26 cellular contexts compared by ENCODE assay signal in genomic region chr10:97573672-97574071, GRCh38. TPM values are rescaled to one million over a fixed set of nuclear protein-coding genes. Genes with fewer than 3 reads are reported as not detected.
DNase-seq lines count a peak whose midpoint lies in the region; ATAC-seq and TF ChIP-seq lines count a peak whose summit lies in the region.
"Had no signal": no experiment of that assay in that cellular context is flagged by ENCODE, and none has a peak within 500 bp of the region (broad histone marks: within the 10 kb centered on the region; RNA-seq: fewer than 3 reads in every experiment).

No MANE protein-coding gene starts in this region.

- H3K4me1 ChIP-seq in GM23248 (ENCODE audit: insufficient read depth): peaks cover 14% of the 10 kb centered on the region
- H3K4me1 ChIP-seq in gastrocnemius medialis: peaks cover 61 to 65% of the 10 kb centered on the region in 2 donors

- H3K36me3 ChIP-seq in GM23248 (ENCODE audit: low read depth): no peaks in the 10 kb centered on the region; the same call in 1 of the 2 replicates
- H3K36me3 ChIP-seq in gastrocnemius medialis: peaks cover 0 to 25% of the 10 kb centered on the region in 2 donors

- intact Hi-C loops in activated CD4-positive, alpha-beta T cell treated with anti-CD3 and anti-CD28 coated beads for 36 hours (cut with DNase I, micrococcal nuclease): no loop called here
- intact Hi-C loops in gastrocnemius medialis (cut with DNase I; ENCODE audit: low total_unique reads): loop anchor here (1.0 kb wide), 1 partner anchor 23 kb away; no protein-coding TSS in a partner anchor

- H3K4me3 Mint-ChIP-seq in activated CD4-positive, alpha-beta T cell treated with anti-CD3 and anti-CD28 coated beads for 36 hours: no peak overlapping the region
- H3K4me3 Mint-ChIP-seq in chondrocyte (ENCODE audit: unreplicated experiment): no peak overlapping the region
- H3K4me3 Mint-ChIP-seq: activated CD4-positive, alpha-beta T cell treated with anti-CD3 and anti-CD28 coated beads, Interleukin-2, amount 10 ng/mL, durations not matched to agents 7 days and 5 days; activated T-cell treated with anti-CD3 and anti-CD28 coated beads, Interleukin-2, amount 50 U/mL, for 4 hours; nephron progenitor cell; T-cell had no signal

- no peaks in the 10 kb centered on the region for H3K27me3 Mint-ChIP-seq in activated CD4-positive, alpha-beta T cell treated with anti-CD3 and anti-CD28 coated beads for 36 hours
- H3K27me3 Mint-ChIP-seq in chondrocyte (ENCODE audit: low read depth): no peaks in the 10 kb centered on the region
- H3K27me3 Mint-ChIP-seq: activated CD4-positive, alpha-beta T cell treated with anti-CD3 and anti-CD28 coated beads, Interleukin-2, amount 10 ng/mL, durations not matched to agents 7 days and 5 days had no signal

- H3K4me1 Mint-ChIP-seq in activated CD4-positive, alpha-beta T cell treated with anti-CD3 and anti-CD28 coated beads for 36 hours: no peaks in the 10 kb centered on the region
- peaks cover 52% of the 10 kb centered on the region for H3K4me1 Mint-ChIP-seq in chondrocyte (ENCODE audit: low read depth)
- H3K4me1 Mint-ChIP-seq: activated CD4-positive, alpha-beta T cell treated with anti-CD3 and anti-CD28 coated beads, Interleukin-2, amount 10 ng/mL, durations not matched to agents 7 days and 5 days; T-cell had no signal

- in situ Hi-C loops in GM23248 (cut with MboI) (no loop called here), gastrocnemius medialis (cut with MboI; ENCODE audit: low sequenced_read_pairs in 4 of 4) (loop anchor here (5.0 kb wide), 2 partner anchors 39 to 44 kb away; no protein-coding TSS in a partner anchor)

- DNase-seq in activated CD4-positive, alpha-beta T cell treated with anti-CD3 and anti-CD28 coated beads for 36 hours: no peak
- no peak for DNase-seq in activated CD4-positive, alpha-beta T cell treated with anti-CD3 and anti-CD28 coated beads for 48 hours
- DNase-seq in GM23248 (peak; percentile 6), chondrocyte (ENCODE audit: low spot score) (peak; percentile 19), gastrocnemius medialis (no peak), NCI-H345 treated with DMSO at 0.1 percent for 48 hours (lab: John Stamatoyannopoulos, UW; ENCODE audit: unreplicated experiment) (no peak), NCI-H2227 (lab: John Stamatoyannopoulos, UW; ENCODE audit: unreplicated experiment) (no peak)
- DNase-seq: activated CD4-positive, alpha-beta T cell treated with anti-CD3 and anti-CD28 coated beads, Interleukin-2, amount 10 ng/mL, durations not matched to agents 7 days and 5 days; activated naive CD4-positive, alpha-beta T cell; activated T-cell treated with anti-CD3 and anti-CD28 coated beads, Interleukin-2, amount 50 U/mL, for 4 hours; C1 segment of cervical spinal cord; COR-L47; DMS53; foreskin melanocyte; NCI-H1092; NCI-H1694; NCI-H446 treated with DMSO at 0.1 percent for 48 hours; NCI-H774; nephron progenitor cell; pancreas; stimulated activated CD4-positive, alpha-beta T cell treated with anti-CD3 and anti-CD28 coated beads, Interleukin-4, amount 100 ng/mL, for 24 hours; T-cell had no signal

- no peak overlapping the region for H2AFZ ChIP-seq in GM23248
- H2AFZ ChIP-seq: hepatocyte had no signal

- H3K9me3 ChIP-seq in GM23248 (ENCODE audit: low read depth) (no peaks in the 10 kb centered on the region), gastrocnemius medialis (no peaks in the 10 kb centered on the region)
- H3K9me3 ChIP-seq: pancreas, tibial nerve had no signal

- H3K9ac ChIP-seq in GM23248: no peak overlapping the region

- no peaks in the 10 kb centered on the region for H3K9me3 Mint-ChIP-seq in activated CD4-positive, alpha-beta T cell treated with anti-CD3 and anti-CD28 coated beads for 36 hours (ENCODE audit: low read depth)
- no peaks in the 10 kb centered on the region for H3K9me3 Mint-ChIP-seq in chondrocyte (ENCODE audit: low read depth)
- H3K9me3 Mint-ChIP-seq: activated CD4-positive, alpha-beta T cell treated with anti-CD3 and anti-CD28 coated beads, Interleukin-2, amount 10 ng/mL, durations not matched to agents 7 days and 5 days; activated T-cell treated with anti-CD3 and anti-CD28 coated beads, Interleukin-2, amount 50 U/mL, for 4 hours; nephron progenitor cell; T-cell had no signal

- peak; percentile 59 for ATAC-seq in activated CD4-positive, alpha-beta T cell treated with anti-CD3 and anti-CD28 coated beads for 36 hours
- ATAC-seq in gastrocnemius medialis (no peak), GM18867 (IDR thresholded peaks at IDR 0.05; ENCODE audit: unreplicated experiment) (no peak)
- ATAC-seq: activated T-cell treated with anti-CD3 and anti-CD28 coated beads, Interleukin-2, amount 50 U/mL, for 4 hours; pancreas; T-cell had no signal

- TF ChIP-seq POLR2A in gastrocnemius medialis (IDR thresholded peaks at IDR 0.05): no peak

- no peaks in the 10 kb centered on the region for H3F3A ChIP-seq in GM23248 (ENCODE audit: insufficient read depth)

- no peaks in the 10 kb centered on the region for H3K9me2 ChIP-seq in GM23248 (ENCODE audit: insufficient read depth)

- 44 to 50% methylated on average over 2 of the region's 2 CpGs for WGBS in GM23248 (ENCODE audit: low coverage in 1 of 2, low lambda C conversion rate in 2 of 2, missing lambda C conversion rate in 2 of 2), 2 experiments

- no peaks in the 10 kb centered on the region for H3K79me2 ChIP-seq in GM23248 (ENCODE audit: insufficient read depth)
- H3K79me2 ChIP-seq: hepatocyte had no signal

- H3K4me3 ChIP-seq in GM23248 (no peak overlapping the region), gastrocnemius medialis (peak overlapping the region in 2 of 4 donors; percentile 35 to 58)
- H3K4me3 ChIP-seq: hepatocyte, pancreas, tibial nerve had no signal

- H3K4me2 ChIP-seq in GM23248 (ENCODE audit: unreplicated experiment): no peak overlapping the region
- H3K4me2 ChIP-seq: hepatocyte had no signal

- no peaks in the 10 kb centered on the region for H3K27me3 ChIP-seq in GM23248 (replicated peaks; ENCODE audit: insufficient read depth)
- H3K27me3 ChIP-seq in gastrocnemius medialis: no peaks in the 10 kb centered on the region
- H3K27me3 ChIP-seq: brain microvascular endothelial cell, hepatocyte, pancreas, tibial nerve had no signal

- CTCF ChIA-PET in activated CD4-positive, alpha-beta T cell treated with anti-CD3 and anti-CD28 coated beads for 36 hours (lab: Charles Lee): interaction anchor here (0.6 to 1.0 kb wide), 2 partner anchors 21 to 67 kb away, joined by 3 read pairs; partner anchors contain the start of gene PI4K2A

- TF ChIP-seq CTCF in chondrocyte (IDR thresholded peaks at IDR 0.05) (no peak), gastrocnemius medialis (IDR thresholded peaks at IDR 0.05 in 4 of 5, conservative IDR thresholded peaks at IDR 0.05 in 1 of 5) (no peak)

- H3K36me3 Mint-ChIP-seq in activated CD4-positive, alpha-beta T cell treated with anti-CD3 and anti-CD28 coated beads for 36 hours (ENCODE audit: low read depth): no peaks in the 10 kb centered on the region
- peaks cover 6% of the 10 kb centered on the region for H3K36me3 Mint-ChIP-seq in chondrocyte (ENCODE audit: low read depth)

- POLR2A ChIA-PET in activated CD4-positive, alpha-beta T cell treated with anti-CD3 and anti-CD28 coated beads for 36 hours (lab: Charles Lee): no interaction called here

- no peak overlapping the region for H3K27ac Mint-ChIP-seq in activated CD4-positive, alpha-beta T cell treated with anti-CD3 and anti-CD28 coated beads for 36 hours
- no peak overlapping the region for H3K27ac Mint-ChIP-seq in chondrocyte (ENCODE audit: unreplicated experiment)
- H3K27ac Mint-ChIP-seq: activated CD4-positive, alpha-beta T cell treated with anti-CD3 and anti-CD28 coated beads, Interleukin-2, amount 10 ng/mL, durations not matched to agents 7 days and 5 days; T-cell had no signal

- no peaks in the 10 kb centered on the region for H4K20me1 ChIP-seq in GM23248 (ENCODE audit: insufficient read depth)

- H3K27ac ChIP-seq in GM23248 (no peak overlapping the region), gastrocnemius medialis (peak overlapping the region; percentile 90 to 92 (median 91))
- H3K27ac ChIP-seq: brain microvascular endothelial cell, hepatocyte, tibial nerve had no signal

RNA-seq across cellular contexts. Expression of gene ANKRD2, which starts 1.1 kb away (rescaled TPM):
- total RNA-seq in activated CD4-positive, alpha-beta T cell treated with anti-CD3 and anti-CD28 coated beads for 36 hours: not detected
- total RNA-seq in GM23248 (2014; rRNA removed; shearing (Covaris generic)): not detected in 2 replicates
- not detected in 2 replicates for polyA plus RNA-seq in GM23248 (2016; fragmentation: Nextera tagmentation; extraction: Ambion mirVana)
- total RNA-seq in chondrocyte (0.46 to 0.60 TPM (median 0.54 TPM) in 3 replicates), gastrocnemius medialis (1,000 to 10,000 TPM in 1 of 4 donors, 100 to 1,000 TPM in 3; 105 to 1,024 (median 853) TPM)
- total RNA-seq: activated T-cell treated with anti-CD3 and anti-CD28 coated beads, Interleukin-2, amount 50 U/mL, for 4 hours; hepatocyte had no signal
- polyA plus RNA-seq: hepatocyte had no signal

RNA-seq across cellular contexts. Expression of gene HOGA1, which starts 10.5 kb away (rescaled TPM):
- total RNA-seq in activated CD4-positive, alpha-beta T cell treated with anti-CD3 and anti-CD28 coated beads for 36 hours: not detected
- total RNA-seq in GM23248 (2014; rRNA removed; shearing (Covaris generic)): 0.22 TPM in 1 of 2 replicates, not detected in the other
- 0.13 and 0.28 TPM in 2 replicates for polyA plus RNA-seq in GM23248 (2016; fragmentation: Nextera tagmentation; extraction: Ambion mirVana)
- 0.12 TPM in 1 of 3 replicates, not detected in the others for total RNA-seq in chondrocyte
- 10 to 100 TPM in 1 of 4 donors, 1 to 10 TPM in 1, under 1 TPM in 2; 0.27 to 11.2 (median 4.1) TPM for total RNA-seq in gastrocnemius medialis
- total RNA-seq: activated CD4-positive, alpha-beta T cell treated with anti-CD3 and anti-CD28 coated beads, Interleukin-2, amount 10 ng/mL, durations not matched to agents 7 days and 5 days; activated T-cell treated with anti-CD3 and anti-CD28 coated beads, Interleukin-2, amount 50 U/mL, for 4 hours had no signal

RNA-seq across cellular contexts. Expression of gene C10orf62, which starts 15.8 kb away (rescaled TPM):
- total RNA-seq in activated CD4-positive, alpha-beta T cell treated with anti-CD3 and anti-CD28 coated beads for 36 hours: not detected
- total RNA-seq in GM23248 (2014; rRNA removed; shearing (Covaris generic)): not detected in 2 replicates
- not detected in 2 replicates for polyA plus RNA-seq in GM23248 (2016; fragmentation: Nextera tagmentation; extraction: Ambion mirVana)
- total RNA-seq in chondrocyte: not detected in 3 replicates
- total RNA-seq in gastrocnemius medialis: under 1 TPM in 2 of 4 donors, not detected in 2; 0.41 to 0.55 TPM
- total RNA-seq: activated CD4-positive, alpha-beta T cell treated with anti-CD3 and anti-CD28 coated beads, Interleukin-2, amount 10 ng/mL, durations not matched to agents 7 days and 5 days; activated T-cell treated with anti-CD3 and anti-CD28 coated beads, Interleukin-2, amount 50 U/mL, for 4 hours; T-cell had no signal
- polyA plus RNA-seq: hepatocyte had no signal

RNA-seq across cellular contexts. Expression of gene MORN4, which starts 59.6 kb away (rescaled TPM):
- total RNA-seq in activated CD4-positive, alpha-beta T cell treated with anti-CD3 and anti-CD28 coated beads for 36 hours: 1 to 10 TPM; 3.9 to 5.3 TPM
- total RNA-seq in GM23248 (2014; rRNA removed; shearing (Covaris generic)): 5.3 and 7.9 TPM in 2 replicates
- 19.8 and 22.2 TPM in 2 replicates for polyA plus RNA-seq in GM23248 (2016; fragmentation: Nextera tagmentation; extraction: Ambion mirVana)
- total RNA-seq in chondrocyte (11.3 to 13.7 TPM (median 11.8 TPM) in 3 replicates), gastrocnemius medialis (1 to 10 TPM in 3 of 4 donors, under 1 TPM in 1; 0.51 to 8.7 (median 2.1) TPM)

Comparison
In these comparisons a context has a peak if more than half of its experiments do, and no peak if none do; other contexts are left out.
1. DNase-seq: peak in GM23248 (single experiment) and chondrocyte (single experiment); none in activated CD4-positive, alpha-beta T cell treated with anti-CD3 and anti-CD28 coated beads for 36 hours (single experiment), activated CD4-positive, alpha-beta T cell treated with anti-CD3 and anti-CD28 coated beads for 48 hours (single experiment), gastrocnemius medialis (0 of 2), NCI-H345 treated with DMSO at 0.1 percent for 48 hours (single experiment) and NCI-H2227 (single experiment).
2. RNA of gene ANKRD2, which starts 1.1 kb away (total RNA-seq): 105 to 1,024 TPM in gastrocnemius medialis; 0.46 to 0.60 TPM in chondrocyte, not detected in activated CD4-positive, alpha-beta T cell treated with anti-CD3 and anti-CD28 coated beads for 36 hours and not detected in GM23248; every median in the first group is over 10 times any median in the second.